In genomic region chr2:46781468-46782189, GRCh38 we compare ENCODE assay signal across 20 cellular contexts.
DNase-seq lines count a peak whose midpoint lies in the region; ATAC-seq and TF ChIP-seq lines count a peak whose summit lies in the region.
"Had no signal": no experiment of that assay in that cellular context is flagged by ENCODE, and none has a peak within 500 bp of the region (broad histone marks: within the 10 kb centered on the region; RNA-seq: fewer than 3 reads in every experiment).

No MANE protein-coding gene starts in this region.

- no peak overlapping the region for H3K9ac ChIP-seq in GM23248

- 82 to 85% methylated on average over 8 of the region's 8 CpGs for WGBS in GM23248 (ENCODE audit: low coverage in 1 of 2, low lambda C conversion rate in 2 of 2, missing lambda C conversion rate in 2 of 2), 2 experiments
- WGBS in gastroesophageal sphincter (ENCODE audit: low coverage in 1 of 2), 2 donors, result 79 to 90% methylated on average over 2 to 3 of the region's 8 CpGs
- 77 to 95% (median 91%) methylated on average over 7 to 8 of the region's 8 CpGs for WGBS in stomach, 5 donors

- no peaks in the 10 kb centered on the region for H3K27me3 ChIP-seq in GM23248 (replicated peaks; ENCODE audit: insufficient read depth)
- no peaks in the 10 kb centered on the region for H3K27me3 ChIP-seq in gastroesophageal sphincter
- no peaks in the 10 kb centered on the region for H3K27me3 ChIP-seq in muscle layer of duodenum (ENCODE audit: low read depth, low read length)
- no peaks in the 10 kb centered on the region for H3K27me3 ChIP-seq in stomach
- H3K27me3 ChIP-seq: ascending aorta had no signal

- H4K20me1 ChIP-seq in GM23248 (ENCODE audit: insufficient read depth), result no peaks in the 10 kb centered on the region

- H3K27ac ChIP-seq in GM23248 (peak overlapping the region; percentile 50), gastroesophageal sphincter (peak overlapping the region; percentile 85 to 90 (median 88)), muscle layer of duodenum (ENCODE audit: low read length) (peak overlapping the region; percentile 22), stomach (peak overlapping the region in 4 of 5 donors; percentile 13 to 56 (median 35))
- H3K27ac ChIP-seq: C4-2B, HL-60 had no signal

- in situ Hi-C loops in GM23248 (cut with MboI), result no loop called here

- no peaks in the 10 kb centered on the region for H3K9me2 ChIP-seq in GM23248 (ENCODE audit: insufficient read depth)

- DNase-seq in GM23248, result no peak
- DNase-seq in stomach, result no peak
- DNase-seq in kidney glomerular epithelial cell (lab: John Stamatoyannopoulos, UW), result no peak
- no peak for DNase-seq in NCI-H526 (lab: John Stamatoyannopoulos, UW)
- no peak for DNase-seq in AG20443 (ENCODE audit: low spot score)
- no peak for DNase-seq in NCI-H2081 treated with DMSO at 0.1 percent for 48 hours (lab: John Stamatoyannopoulos, UW)
- DNase-seq: activated naive CD4-positive, alpha-beta T cell treated with anti-CD3 and anti-CD28 coated beads, Interleukin-2, amount 10 ng/mL, durations not matched to agents 7 days and 5 days; activated T-cell treated with anti-CD3 and anti-CD28 coated beads, Interleukin-2, amount 50 U/mL, for 48 hours; effector CD8-positive, alpha-beta T cell; GOT3; NCI-H1417; stimulated activated CD4-positive, alpha-beta T cell treated with anti-CD3 and anti-CD28 coated beads, Interleukin-12 subunit alpha, Interleukin-12 subunit beta, amount 100 ng/mL, for 4 hours; stimulated activated CD4-positive, alpha-beta T cell treated with anti-CD3 and anti-CD28 coated beads, Interleukin-4, amount 100 ng/mL, for 4 hours; stimulated activated naive CD8-positive, alpha-beta T cell treated with anti-CD3 and anti-CD28 coated beads, Interleukin-15, Interleukin-2, amounts not matched to agents 100 U/mL and 50 U/mL, for 24 hours had no signal

- H3K4me2 ChIP-seq in GM23248 (ENCODE audit: unreplicated experiment), result no peak overlapping the region

- H3K9me3 ChIP-seq in GM23248 (ENCODE audit: low read depth), result no peaks in the 10 kb centered on the region
- no peaks in the 10 kb centered on the region for H3K9me3 ChIP-seq in gastroesophageal sphincter
- peaks cover 0 to 2% of the 10 kb centered on the region in 2 donors for H3K9me3 ChIP-seq in muscle layer of duodenum (ENCODE audit: control insufficient read depth in 1 of 2, low read length in 2 of 2)
- H3K9me3 ChIP-seq in stomach, result no peaks in the 10 kb centered on the region

- TF ChIP-seq EP300 in gastroesophageal sphincter (IDR thresholded peaks at IDR 0.05) (no peak), stomach (IDR thresholded peaks at IDR 0.05) (no peak)

- no peak for TF ChIP-seq CTCF in gastroesophageal sphincter (IDR thresholded peaks at IDR 0.05)
- no peak for TF ChIP-seq CTCF in stomach (IDR thresholded peaks at IDR 0.05)

- TF ChIP-seq POLR2A in gastroesophageal sphincter (IDR thresholded peaks at IDR 0.05), result no peak
- TF ChIP-seq POLR2A in stomach (IDR thresholded peaks at IDR 0.05), result no peak

- ATAC-seq in gastroesophageal sphincter, result no peak
- ATAC-seq: esophagus mucosa; stimulated activated naive CD8-positive, alpha-beta T cell treated with anti-CD3 and anti-CD28 coated beads, Interleukin-15, Interleukin-2, amounts not matched to agents 100 U/mL and 50 U/mL, for 24 hours had no signal

- H3K79me2 ChIP-seq in GM23248 (ENCODE audit: insufficient read depth), result peaks cover 3% of the 10 kb centered on the region; the same call in 1 of the 2 replicates

- intact Hi-C loops in stomach (cut with DNase I; ENCODE audit: low total_unique reads), result no loop called here

- peaks cover 73% of the 10 kb centered on the region for H3F3A ChIP-seq in GM23248 (ENCODE audit: insufficient read depth)

- no peak overlapping the region for H2AFZ ChIP-seq in GM23248

- H3K4me1 ChIP-seq in GM23248 (ENCODE audit: insufficient read depth) (peaks cover 44% of the 10 kb centered on the region), gastroesophageal sphincter (peaks cover 8 to 47% (median 21%) of the 10 kb centered on the region in 3 donors), muscle layer of duodenum (ENCODE audit: control insufficient read depth in 1 of 2, insufficient read depth in 2 of 2, low read length in 2 of 2) (peaks cover 4 to 21% of the 10 kb centered on the region in 2 donors), stomach (peaks cover 0 to 26% (median 14%) of the 10 kb centered on the region in 4 donors)

- H3K4me3 ChIP-seq in GM23248 (no peak overlapping the region), gastroesophageal sphincter (no peak overlapping the region), muscle layer of duodenum (ENCODE audit: low read depth in 1 of 2, low read length in 2 of 2) (no peak overlapping the region), stomach (no peak overlapping the region)

- H3K36me3 ChIP-seq in GM23248 (ENCODE audit: low read depth) (0 out of 2 replicates have a peak, but pooled peaks cover 5% of the 10 kb centered on the region), gastroesophageal sphincter (no peaks in the 10 kb centered on the region), muscle layer of duodenum (ENCODE audit: control insufficient read depth in 1 of 2, insufficient read depth in 2 of 2, low read length in 2 of 2) (no peaks in the 10 kb centered on the region), stomach (no peaks in the 10 kb centered on the region)
- H3K36me3 ChIP-seq: ascending aorta had no signal

Comparison
In these comparisons a context has a peak if more than half of its experiments do, and no peak if none do; other contexts are left out.
1. H3K27ac ChIP-seq: peak in every context shown above with its lines; median percentile 88 in gastroesophageal sphincter; 50 in GM23248; 35 in stomach; 22 in muscle layer of duodenum.